Comparison of ENCODE assay signal across 9 cellular contexts in the genomic region with DNA sequence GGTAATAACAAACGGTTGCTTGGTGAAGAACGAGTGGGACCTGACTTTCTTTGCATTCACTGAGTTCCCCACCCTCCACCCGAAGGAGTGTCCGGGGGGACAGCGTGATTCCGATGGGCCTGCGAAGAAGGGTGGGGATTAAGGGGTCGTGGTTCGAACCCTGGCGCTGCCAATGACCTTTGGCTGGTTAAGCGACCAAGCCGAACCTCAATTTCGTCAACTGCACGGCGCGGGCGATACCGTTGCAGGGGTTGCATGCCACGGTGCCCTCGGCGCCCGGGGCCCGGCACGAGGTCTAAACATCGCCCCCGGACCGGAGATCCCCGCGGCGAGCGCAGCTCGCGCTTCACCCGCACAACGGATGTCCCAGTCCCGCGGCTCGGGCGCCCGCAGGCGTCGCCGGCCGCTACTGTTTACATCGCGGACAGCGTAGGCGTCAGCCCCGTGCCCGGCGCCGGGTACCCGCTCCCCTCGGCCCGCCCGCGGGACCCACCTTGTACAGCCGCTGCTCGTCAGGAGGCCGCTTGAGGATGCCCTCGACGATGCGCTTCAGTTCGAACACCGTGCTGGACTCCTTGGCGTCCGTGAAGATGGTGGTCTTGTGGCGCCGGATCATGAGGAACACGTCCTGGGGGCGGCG. TPM values are rescaled to one million over a fixed set of nuclear protein-coding genes. Genes with fewer than 3 reads are reported as not detected.
A peak's percentile ranks its signal among the peaks of the same experiment; 100 is the strongest.
DNase-seq lines count a peak whose midpoint lies in the region; ATAC-seq and TF ChIP-seq lines count a peak whose summit lies in the region.
"Had no signal": no experiment of that assay in that cellular context is flagged by ENCODE, and none has a peak within 500 bp of the region (broad histone marks: within the 10 kb centered on the region; RNA-seq: fewer than 3 reads in every experiment).

No MANE protein-coding gene starts in this region.

- under 1% methylated on average over 72 of the region's 72 CpGs for WGBS in urinary bladder

- H3K27ac ChIP-seq in dorsolateral prefrontal cortex (peak overlapping the region in 54 of 59 donors; percentile 31 to 100 (median 84)), urinary bladder (ENCODE audit: low read depth) (peak overlapping the region; percentile 69)

- DNase-seq in NCI-H82 (lab: John Stamatoyannopoulos, UW) (peak; percentile 63), NCI-H82 treated with DMSO at 0.1 percent for 48 hours (lab: John Stamatoyannopoulos, UW; ENCODE audit: unreplicated experiment) (no peak), dorsolateral prefrontal cortex (peak in 1 of 10 donors; percentile 38), mucosa of descending colon (peak in 1 of 3 donors; percentile 77), islet precursor cell (no peak)

- H3K9me3 ChIP-seq in mucosa of descending colon, result no peaks in the 10 kb centered on the region

- no peaks in the 10 kb centered on the region for H3K27me3 ChIP-seq in dorsolateral prefrontal cortex

- H3K36me3 ChIP-seq in mucosa of descending colon (ENCODE audit: low read depth) (peaks cover 4% of the 10 kb centered on the region), urinary bladder (ENCODE audit: insufficient read depth) (no peaks in the 10 kb centered on the region)

- peaks cover 16% of the 10 kb centered on the region for H3K4me1 ChIP-seq in mucosa of descending colon (ENCODE audit: low read depth)
- no peaks in the 10 kb centered on the region for H3K4me1 ChIP-seq in urinary bladder (ENCODE audit: insufficient read depth)

- 0 out of 2 replicates have a peak, but pooled peaks have one; percentile 17 for TF ChIP-seq POLR2A in Raji (IDR thresholded peaks at IDR 0.05; ENCODE audit: insufficient read depth, low read depth, low read length)

- intact Hi-C loops in dorsolateral prefrontal cortex (cut with DNase I), result loop anchor here (1.0 to 10.0 kb wide), 3 partner anchors 24 to 138 kb away; a partner anchor contains a TSS
- intact Hi-C loops in mucosa of descending colon (cut with DNase I, micrococcal nuclease), result no loop called here

- TF ChIP-seq CTCF in dorsolateral prefrontal cortex (IDR thresholded peaks at IDR 0.05 in 54 of 56, conservative IDR thresholded peaks at IDR 0.05 in 2 of 56; ENCODE audit: low read depth in 1 of 56, partially characterized antibody in 56 of 56) (no peak), mucosa of descending colon (IDR thresholded peaks at IDR 0.05) (no peak)

- H3K4me3 ChIP-seq in dorsolateral prefrontal cortex, result peak overlapping the region; percentile 72 to 100 (median 94)
- H3K4me3 ChIP-seq in mucosa of descending colon, result peak overlapping the region; percentile 97
- peak overlapping the region; percentile 93 for H3K4me3 ChIP-seq in urinary bladder (ENCODE audit: low read depth, low read length)

- ATAC-seq in HG02678 (IDR thresholded peaks at IDR 0.05; ENCODE audit: unreplicated experiment) (peak; percentile 27), mucosa of descending colon (peak; percentile 8)

RNA-seq across cellular contexts. Expression of a gene that starts 0.5 kb away (rescaled TPM):
- total RNA-seq in dorsolateral prefrontal cortex, result 100 to 1,000 TPM; 150 to 306 (median 223) TPM
- 100 to 1,000 TPM; 231 to 296 (median 285) TPM for total RNA-seq in mucosa of descending colon
- 62.9 TPM for total RNA-seq in urinary bladder
- polyA plus RNA-seq in urinary bladder, result 399 TPM

RNA-seq across cellular contexts. Expression of a gene that starts 10.7 kb away (rescaled TPM):
- total RNA-seq in dorsolateral prefrontal cortex (under 1 TPM in 2 of 120 experiments, not detected in 118; 0.29 to 0.37 TPM), mucosa of descending colon (not detected), urinary bladder (not detected)
- polyA plus RNA-seq in urinary bladder, result not detected
- total RNA-seq: frontal cortex had no signal

RNA-seq across cellular contexts. Expression of a gene that starts 21.6 kb away (rescaled TPM):
- total RNA-seq in dorsolateral prefrontal cortex, result not detected
- total RNA-seq in mucosa of descending colon, result not detected
- total RNA-seq in urinary bladder, result not detected
- not detected for polyA plus RNA-seq in urinary bladder
- total RNA-seq: frontal cortex had no signal

RNA-seq across cellular contexts. Expression of a gene that starts 24.2 kb away (rescaled TPM):
- total RNA-seq in dorsolateral prefrontal cortex (100 to 1,000 TPM; 369 to 792 (median 531) TPM), mucosa of descending colon (100 to 1,000 TPM; 538 to 819 (median 692) TPM), urinary bladder (115 TPM)
- 481 TPM for polyA plus RNA-seq in urinary bladder

RNA-seq across cellular contexts. Expression of a gene that starts 40.4 kb away (rescaled TPM):
- 1 to 10 TPM in 10 of 120 experiments, under 1 TPM in 11, not detected in 99; 0.62 to 1.6 (median 0.97) TPM for total RNA-seq in dorsolateral prefrontal cortex
- total RNA-seq in mucosa of descending colon, result 1 to 10 TPM in 1 of 3 donors, under 1 TPM in 2; 0.51 to 4.1 (median 0.58) TPM
- not detected for total RNA-seq in urinary bladder
- 0.11 TPM for polyA plus RNA-seq in urinary bladder
- total RNA-seq: frontal cortex had no signal

Comparison
In these comparisons a context has a peak if more than half of its experiments do, and no peak if none do; other contexts are left out.
1. intact Hi-C loops: an anchor here in dorsolateral prefrontal cortex (1.0 to 10.0 kb wide); none called in mucosa of descending colon.